Comparison of ENCODE assay signal across 8 cellular contexts in the genomic region with DNA sequence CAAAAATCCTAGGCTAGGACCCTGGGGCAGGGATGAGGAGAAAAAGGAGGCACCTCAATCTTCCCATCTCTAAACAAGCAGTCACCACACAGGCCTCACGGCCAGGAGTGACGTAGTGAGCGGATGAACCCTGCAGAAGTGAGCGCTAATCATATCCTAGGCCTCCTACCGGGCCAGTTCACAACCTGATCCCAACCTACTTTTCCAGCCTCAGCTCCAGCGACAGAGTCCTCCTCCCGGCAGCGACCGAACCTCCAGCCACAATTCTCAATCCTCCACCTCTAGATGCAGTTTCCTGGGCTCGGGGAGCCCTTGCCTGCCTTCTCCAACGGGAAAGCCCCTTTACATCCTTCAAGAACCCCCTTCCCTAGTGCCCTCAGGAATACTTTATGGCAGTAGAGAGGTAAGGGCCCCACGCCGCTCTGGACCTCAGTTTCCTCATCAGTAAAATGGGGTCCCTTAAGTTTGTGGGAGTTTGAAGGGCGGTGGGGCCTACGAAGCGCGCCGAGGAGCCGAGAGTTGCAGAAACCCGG. TPM values are rescaled to one million over a fixed set of nuclear protein-coding genes. Genes with fewer than 3 reads are reported as not detected.
DNase-seq lines count a peak whose midpoint lies in the region; ATAC-seq and TF ChIP-seq lines count a peak whose summit lies in the region.

No MANE protein-coding gene starts in this region.

- no peaks in the 10 kb centered on the region for H3K36me3 ChIP-seq in MM.1S (replicated peaks; ENCODE audit: insufficient read depth, low read length)
- H3K36me3 ChIP-seq in adipocyte (ENCODE audit: control insufficient read depth, insufficient read depth, low read length, severe bottlenecking): peaks cover 12% of the 10 kb centered on the region
- peaks cover 12% of the 10 kb centered on the region for H3K36me3 ChIP-seq in iPS-18a (ENCODE audit: control insufficient read depth, low read depth, low read length)
- no peaks in the 10 kb centered on the region for H3K36me3 ChIP-seq in smooth muscle cell (ENCODE audit: low read depth)

- DNase-seq in activated CD4-positive, alpha-beta T cell treated with anti-CD3 and anti-CD28 coated beads, Interleukin-2, amount 10 ng/mL, durations not matched to agents 24 days and 14 days: peak; percentile 82
- DNase-seq in activated CD4-positive, alpha-beta T cell treated with anti-CD3 and anti-CD28 coated beads, Interleukin-2, amount 50 U/mL, for 4 hours: no peak
- peak; percentile 35 for DNase-seq in MM.1S
- DNase-seq in adipocyte (ENCODE audit: low read depth): peak; percentile 48
- DNase-seq in smooth muscle cell (lab: John Stamatoyannopoulos, UW; ENCODE audit: unreplicated experiment): no peak

- peaks cover 32% of the 10 kb centered on the region for H3K4me1 Mint-ChIP-seq in activated CD4-positive, alpha-beta T cell treated with anti-CD3 and anti-CD28 coated beads, Interleukin-2, amount 10 ng/mL, durations not matched to agents 24 days and 14 days

- H3K9me2 ChIP-seq in MM.1S (replicated peaks; ENCODE audit: insufficient read depth, low read length): no peaks in the 10 kb centered on the region

- no peaks in the 10 kb centered on the region for H4K20me1 ChIP-seq in MM.1S (ENCODE audit: insufficient read depth, low read length)
- H4K20me1 ChIP-seq in smooth muscle cell (ENCODE audit: low read depth): peaks cover 5% of the 10 kb centered on the region

- intact Hi-C loops in activated CD4-positive, alpha-beta T cell treated with anti-CD3 and anti-CD28 coated beads, Interleukin-2, amount 10 ng/mL, durations not matched to agents 24 days and 14 days (cut with micrococcal nuclease): loop anchor here (5.0 kb wide), 2 partner anchors 35 to 415 kb away; partner anchors contain the start of genes BCKDK and FBRS

- no peak for ATAC-seq in GM18502 (IDR thresholded peaks at IDR 0.05; ENCODE audit: poor library complexity, unreplicated experiment)
- no peak for ATAC-seq in HG03159 (IDR thresholded peaks at IDR 0.05; ENCODE audit: unreplicated experiment)

- H3K4me1 ChIP-seq in MM.1S (ENCODE audit: low read length) (peaks cover 9% of the 10 kb centered on the region; the same call in 1 of the 2 replicates), adipocyte (ENCODE audit: control insufficient read depth, insufficient read depth, low read length) (peaks cover 13% of the 10 kb centered on the region), iPS-18a (ENCODE audit: control insufficient read depth, low read depth, low read length) (peaks cover 7% of the 10 kb centered on the region), smooth muscle cell (ENCODE audit: low read depth) (peaks cover 15% of the 10 kb centered on the region)

- H3K4me3 ChIP-seq in MM.1S (ENCODE audit: low read length): peak overlapping the region; percentile 96
- peak overlapping the region; percentile 99 for H3K4me3 ChIP-seq in adipocyte (ENCODE audit: low read length)
- peak overlapping the region; percentile 99 for H3K4me3 ChIP-seq in iPS-18a (ENCODE audit: low read length)
- H3K4me3 ChIP-seq in smooth muscle cell: peak overlapping the region; percentile 76

- peak overlapping the region; percentile 90 for H3K4me3 Mint-ChIP-seq in activated CD4-positive, alpha-beta T cell treated with anti-CD3 and anti-CD28 coated beads, Interleukin-2, amount 10 ng/mL, durations not matched to agents 24 days and 14 days

- H3K27me3 ChIP-seq in MM.1S (replicated peaks; ENCODE audit: insufficient read depth, low read length): no peaks in the 10 kb centered on the region
- no peaks in the 10 kb centered on the region for H3K27me3 ChIP-seq in adipocyte (replicated peaks; ENCODE audit: control insufficient read depth, insufficient read depth, low read length)
- H3K27me3 ChIP-seq in iPS-18a (ENCODE audit: control insufficient read depth, insufficient read depth, low read length): no peaks in the 10 kb centered on the region
- no peaks in the 10 kb centered on the region for H3K27me3 ChIP-seq in smooth muscle cell (ENCODE audit: low read depth)

- peak overlapping the region; percentile 80 for H2AFZ ChIP-seq in MM.1S (ENCODE audit: low read length)
- peak overlapping the region; percentile 71 for H2AFZ ChIP-seq in smooth muscle cell (ENCODE audit: low read depth)

- H3K27ac ChIP-seq in MM.1S (ENCODE audit: low read length): peak overlapping the region; percentile 61; the same call in 1 of the 2 replicates
- peak overlapping the region; percentile 59 for H3K27ac ChIP-seq in iPS-18a (ENCODE audit: low read length)
- peak overlapping the region; percentile 94 for H3K27ac ChIP-seq in smooth muscle cell (ENCODE audit: low read depth)

- H3K27me3 Mint-ChIP-seq in activated CD4-positive, alpha-beta T cell treated with anti-CD3 and anti-CD28 coated beads, Interleukin-2, amount 10 ng/mL, durations not matched to agents 24 days and 14 days: no peaks in the 10 kb centered on the region

- TF ChIP-seq CTCF in MM.1S (IDR thresholded peaks at IDR 0.05; ENCODE audit: low read length): no peak
- no peak for TF ChIP-seq CTCF in smooth muscle cell (IDR thresholded peaks at IDR 0.05; ENCODE audit: borderline replicate concordance, insufficient read depth, poor library complexity, severe bottlenecking)

- under 1% methylated on average over 20 of the region's 20 CpGs for WGBS in smooth muscle cell (ENCODE audit: low lambda C conversion rate)

- peak overlapping the region; percentile 91 for H3K27ac Mint-ChIP-seq in activated CD4-positive, alpha-beta T cell treated with anti-CD3 and anti-CD28 coated beads, Interleukin-2, amount 10 ng/mL, durations not matched to agents 24 days and 14 days

- peaks cover 21% of the 10 kb centered on the region for H3K36me3 Mint-ChIP-seq in activated CD4-positive, alpha-beta T cell treated with anti-CD3 and anti-CD28 coated beads, Interleukin-2, amount 10 ng/mL, durations not matched to agents 24 days and 14 days (ENCODE audit: low read depth)

- H3K79me2 ChIP-seq in MM.1S (ENCODE audit: low read length) (peaks cover 69% of the 10 kb centered on the region), smooth muscle cell (ENCODE audit: low read depth) (peaks cover 72% of the 10 kb centered on the region)

- no peaks in the 10 kb centered on the region for H3K9me3 Mint-ChIP-seq in activated CD4-positive, alpha-beta T cell treated with anti-CD3 and anti-CD28 coated beads, Interleukin-2, amount 10 ng/mL, durations not matched to agents 24 days and 14 days

- H3K9me3 ChIP-seq in MM.1S (replicated peaks; ENCODE audit: insufficient read depth, low read length): no peaks in the 10 kb centered on the region
- no peaks in the 10 kb centered on the region for H3K9me3 ChIP-seq in adipocyte (ENCODE audit: control insufficient read depth, low read length)
- no peaks in the 10 kb centered on the region for H3K9me3 ChIP-seq in iPS-18a (ENCODE audit: control insufficient read depth, low read depth, low read length)
- no peaks in the 10 kb centered on the region for H3K9me3 ChIP-seq in smooth muscle cell (replicated peaks; ENCODE audit: low read depth)

- H3K4me2 ChIP-seq in MM.1S (ENCODE audit: low read depth, low read length) (peak overlapping the region; percentile 98), smooth muscle cell (peak overlapping the region; percentile 85)

- H3F3A ChIP-seq in MM.1S (ENCODE audit: insufficient read depth, low read length) (peaks cover 6% of the 10 kb centered on the region), smooth muscle cell (ENCODE audit: low read depth) (no peaks in the 10 kb centered on the region)

- H3K9ac ChIP-seq in MM.1S (ENCODE audit: low read length) (peak overlapping the region; percentile 70), adipocyte (ENCODE audit: low read length) (peak overlapping the region; percentile 97), iPS-18a (ENCODE audit: low read length) (peak overlapping the region; percentile 95), smooth muscle cell (ENCODE audit: low read depth) (peak overlapping the region; percentile 92)

RNA-seq across cellular contexts. Expression of gene ZNF668, which starts 1.4 kb away (rescaled TPM):
- total RNA-seq in activated CD4-positive, alpha-beta T cell treated with anti-CD3 and anti-CD28 coated beads, Interleukin-2, amount 10 ng/mL, durations not matched to agents 24 days and 14 days: 15.6 and 15.9 TPM in 2 replicates
- 7.3 and 9.0 TPM in 2 replicates for total RNA-seq in smooth muscle cell
- 20.1 and 21.0 TPM in 2 replicates for polyA plus RNA-seq in smooth muscle cell

RNA-seq across cellular contexts. Expression of gene ZNF646, which starts 1.6 kb away (rescaled TPM):
- 21.1 and 23.3 TPM in 2 replicates for total RNA-seq in activated CD4-positive, alpha-beta T cell treated with anti-CD3 and anti-CD28 coated beads, Interleukin-2, amount 10 ng/mL, durations not matched to agents 24 days and 14 days
- total RNA-seq in smooth muscle cell: 5.7 and 8.1 TPM in 2 replicates
- polyA plus RNA-seq in smooth muscle cell: 5.4 and 7.3 TPM in 2 replicates

RNA-seq across cellular contexts. Expression of gene PRSS53, which starts 16.1 kb away (rescaled TPM):
- 4.3 and 4.8 TPM in 2 replicates for total RNA-seq in activated CD4-positive, alpha-beta T cell treated with anti-CD3 and anti-CD28 coated beads, Interleukin-2, amount 10 ng/mL, durations not matched to agents 24 days and 14 days
- total RNA-seq in smooth muscle cell: 5.1 and 6.3 TPM in 2 replicates
- polyA plus RNA-seq in smooth muscle cell: 0.66 and 1.1 TPM in 2 replicates

RNA-seq across cellular contexts. Expression of gene VKORC1, which starts 22.0 kb away (rescaled TPM):
- 56.2 and 59.1 TPM in 2 replicates for total RNA-seq in activated CD4-positive, alpha-beta T cell treated with anti-CD3 and anti-CD28 coated beads, Interleukin-2, amount 10 ng/mL, durations not matched to agents 24 days and 14 days
- total RNA-seq in smooth muscle cell: 232 and 253 TPM in 2 replicates
- polyA plus RNA-seq in smooth muscle cell: 340 and 394 TPM in 2 replicates

RNA-seq across cellular contexts. Expression of gene BCKDK, which starts 35.6 kb away (rescaled TPM):
- total RNA-seq in activated CD4-positive, alpha-beta T cell treated with anti-CD3 and anti-CD28 coated beads, Interleukin-2, amount 10 ng/mL, durations not matched to agents 24 days and 14 days: 44.3 and 44.9 TPM in 2 replicates
- total RNA-seq in smooth muscle cell: 32.1 and 40.5 TPM in 2 replicates
- polyA plus RNA-seq in smooth muscle cell: 82.6 and 87.9 TPM in 2 replicates

Comparison
In these comparisons a context has a peak if more than half of its experiments do, and no peak if none do; other contexts are left out.
1. DNase-seq: peak in activated CD4-positive, alpha-beta T cell treated with anti-CD3 and anti-CD28 coated beads, Interleukin-2, amount 10 ng/mL, durations not matched to agents 24 days and 14 days (single experiment), MM.1S (single experiment) and adipocyte (single experiment); none in activated CD4-positive, alpha-beta T cell treated with anti-CD3 and anti-CD28 coated beads, Interleukin-2, amount 50 U/mL, for 4 hours (0 of 2) and smooth muscle cell (single experiment).
2. Peak in every context shown above with its lines, with median percentiles within 50 percentile points of each other: H3K27ac ChIP-seq, H3K4me3 ChIP-seq and H3K9ac ChIP-seq.